11 cellular contexts compared by ENCODE assay signal in the genomic region with DNA sequence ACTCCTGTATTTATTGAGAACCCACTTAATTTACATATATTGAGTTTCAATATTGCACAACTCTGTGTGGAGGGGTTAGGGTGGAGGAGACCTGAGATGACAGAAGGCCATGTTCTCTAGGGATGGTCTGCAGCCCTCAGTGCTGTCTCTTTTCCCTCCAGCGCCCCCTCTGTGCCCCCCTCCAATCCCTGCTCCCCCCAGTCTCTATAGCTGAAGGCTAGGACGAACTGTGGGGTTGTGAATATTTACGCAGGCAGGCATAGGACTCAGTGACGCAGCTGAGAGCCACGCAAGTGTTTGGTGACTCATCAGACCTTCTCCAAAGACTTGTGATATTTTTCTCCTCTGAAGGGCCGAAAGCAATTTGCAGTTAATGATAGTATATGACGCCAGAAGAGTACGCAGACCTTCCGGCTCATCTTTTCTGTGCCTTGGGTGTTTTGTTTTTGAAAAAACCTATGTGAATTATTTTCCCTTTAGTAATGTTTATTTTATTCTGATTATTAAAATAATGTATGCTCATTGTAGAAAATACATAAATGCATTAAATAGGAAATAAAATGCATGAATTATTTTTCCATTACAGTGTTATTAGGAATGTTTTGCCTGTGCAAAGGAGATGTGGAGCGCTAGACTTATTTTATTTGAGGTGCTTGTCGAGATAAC. TPM values are rescaled to one million over a fixed set of nuclear protein-coding genes. Genes with fewer than 3 reads are reported as not detected.
DNase-seq lines count a peak whose midpoint lies in the region; ATAC-seq and TF ChIP-seq lines count a peak whose summit lies in the region.
"Had no signal": no experiment of that assay in that cellular context is flagged by ENCODE, and none has a peak within 500 bp of the region (broad histone marks: within the 10 kb centered on the region; RNA-seq: fewer than 3 reads in every experiment).

No MANE protein-coding gene starts in this region.

- DNase-seq in NCI-H748 (lab: John Stamatoyannopoulos, UW; ENCODE audit: unreplicated experiment) (peak; percentile 23), NCI-H748 treated with DMSO at 0.1 percent for 48 hours (lab: John Stamatoyannopoulos, UW) (no peak), endodermal cell (no peak)
- no peak for DNase-seq in stimulated activated naive CD8-positive, alpha-beta T cell treated with anti-CD3 and anti-CD28 coated beads, Interleukin-15, Interleukin-2, amounts not matched to agents 100 U/mL and 50 U/mL, for 24 hours
- DNase-seq in activated CD4-positive, CD25-positive, alpha-beta regulatory T cell treated with anti-CD3 and anti-CD28 coated beads, Interleukin-2, amount 50 U/mL, for 72 hours: no peak
- no peak for DNase-seq in activated naive CD8-positive, alpha-beta T cell treated with anti-CD3 and anti-CD28 coated beads, Interleukin-2, amount 50 U/mL, for 24 hours
- DNase-seq: activated T-cell treated with anti-CD3 and anti-CD28 coated beads, Interleukin-2, amount 50 U/mL, for 4 hours; NCI-H2029 treated with DMSO at 0.1 percent for 48 hours; T-helper 1 cell had no signal

- H3K27ac ChIP-seq in OCI-LY3 (ENCODE audit: low read length) (no peak overlapping the region), endodermal cell (ENCODE audit: low read depth, low read length) (peak overlapping the region; percentile 45)

- peak overlapping the region; percentile 24; the same call in 1 of the 2 replicates for H2AFZ ChIP-seq in OCI-LY3 (ENCODE audit: low read depth, low read length)

- no peaks in the 10 kb centered on the region for H3K9me3 Mint-ChIP-seq in endodermal cell
- no peaks in the 10 kb centered on the region for H3K9me3 Mint-ChIP-seq in activated naive CD8-positive, alpha-beta T cell treated with anti-CD3 and anti-CD28 coated beads, Interleukin-2, amount 50 U/mL, for 24 hours
- H3K9me3 Mint-ChIP-seq: activated T-cell treated with anti-CD3 and anti-CD28 coated beads, Interleukin-2, amount 50 U/mL, for 4 hours had no signal

- H3K4me1 Mint-ChIP-seq in endodermal cell: peaks cover 22% of the 10 kb centered on the region
- H3K4me1 Mint-ChIP-seq in activated naive CD8-positive, alpha-beta T cell treated with anti-CD3 and anti-CD28 coated beads, Interleukin-2, amount 50 U/mL, for 24 hours: peaks cover 34% of the 10 kb centered on the region

- H3K9ac ChIP-seq in OCI-LY3 (ENCODE audit: low read length): no peak overlapping the region
- no peak overlapping the region for H3K9ac ChIP-seq in endodermal cell (ENCODE audit: extremely low read depth, low read length, poor library complexity, severe bottlenecking)

- TF ChIP-seq CTCF in OCI-LY3 (IDR thresholded peaks at IDR 0.05; ENCODE audit: low read depth, low read length) (no peak), endodermal cell (conservative IDR thresholded peaks at IDR 0.05) (no peak)

- peak; percentile 16 for ATAC-seq in stimulated activated naive CD8-positive, alpha-beta T cell treated with anti-CD3 and anti-CD28 coated beads, Interleukin-15, Interleukin-2, amounts not matched to agents 100 U/mL and 50 U/mL, for 24 hours
- ATAC-seq in HG03565 (IDR thresholded peaks at IDR 0.05; ENCODE audit: unreplicated experiment): no peak
- ATAC-seq in activated naive CD8-positive, alpha-beta T cell treated with anti-CD3 and anti-CD28 coated beads, Interleukin-2, amount 50 U/mL, for 24 hours: no peak

- no peaks in the 10 kb centered on the region for H3K9me3 ChIP-seq in OCI-LY3 (ENCODE audit: insufficient read depth, low read length)
- H3K9me3 ChIP-seq in endodermal cell (ENCODE audit: control insufficient read depth, low read length): no peaks in the 10 kb centered on the region

- peak overlapping the region; percentile 31 for H3K4me2 ChIP-seq in OCI-LY3 (ENCODE audit: low read length)

- 81 to 96% methylated on average over 5 to 11 of the region's 11 CpGs for WGBS in endodermal cell (ENCODE audit: insufficient coverage in 1 of 2, insufficient read length in 1 of 2), 2 experiments

- H3K36me3 ChIP-seq in OCI-LY3 (replicated peaks; ENCODE audit: low read depth, low read length) (no peaks in the 10 kb centered on the region), endodermal cell (ENCODE audit: control insufficient read depth, insufficient read depth, low read length) (no peaks in the 10 kb centered on the region)

- H3K4me3 ChIP-seq in OCI-LY3 (ENCODE audit: low read length) (no peak overlapping the region), endodermal cell (ENCODE audit: low read length) (no peak overlapping the region)

- no peaks in the 10 kb centered on the region for H3K79me2 ChIP-seq in OCI-LY3 (ENCODE audit: low read length)

- no peaks in the 10 kb centered on the region for H3K36me3 Mint-ChIP-seq in endodermal cell (ENCODE audit: low read depth)
- H3K36me3 Mint-ChIP-seq in activated naive CD8-positive, alpha-beta T cell treated with anti-CD3 and anti-CD28 coated beads, Interleukin-2, amount 50 U/mL, for 24 hours (ENCODE audit: low read depth): peaks cover 2% of the 10 kb centered on the region

- H3K4me1 ChIP-seq in OCI-LY3 (ENCODE audit: low read length) (peaks cover 19% of the 10 kb centered on the region), endodermal cell (ENCODE audit: control insufficient read depth, insufficient read depth, low read length) (peaks cover 3% of the 10 kb centered on the region)

- H3K27ac Mint-ChIP-seq in endodermal cell: no peak overlapping the region
- H3K27ac Mint-ChIP-seq in activated naive CD8-positive, alpha-beta T cell treated with anti-CD3 and anti-CD28 coated beads, Interleukin-2, amount 50 U/mL, for 24 hours: no peak overlapping the region

- H3K4me3 Mint-ChIP-seq in endodermal cell: no peak overlapping the region
- no peak overlapping the region for H3K4me3 Mint-ChIP-seq in activated naive CD8-positive, alpha-beta T cell treated with anti-CD3 and anti-CD28 coated beads, Interleukin-2, amount 50 U/mL, for 24 hours
- H3K4me3 Mint-ChIP-seq: activated T-cell treated with anti-CD3 and anti-CD28 coated beads, Interleukin-2, amount 50 U/mL, for 4 hours had no signal

- H3K27me3 ChIP-seq in OCI-LY3 (ENCODE audit: low read depth, low read length) (no peaks in the 10 kb centered on the region), endodermal cell (ENCODE audit: control insufficient read depth, insufficient read depth, low read length, poor library complexity, severe bottlenecking) (no peaks in the 10 kb centered on the region)

- H4K20me1 ChIP-seq in OCI-LY3 (ENCODE audit: insufficient read depth, low read length): no peaks in the 10 kb centered on the region

- H3K27me3 Mint-ChIP-seq in endodermal cell (ENCODE audit: insufficient read depth): peaks cover 22% of the 10 kb centered on the region
- no peaks in the 10 kb centered on the region for H3K27me3 Mint-ChIP-seq in activated naive CD8-positive, alpha-beta T cell treated with anti-CD3 and anti-CD28 coated beads, Interleukin-2, amount 50 U/mL, for 24 hours

RNA-seq across cellular contexts. Expression of a gene that starts 32.2 kb away (rescaled TPM):
- total RNA-seq in endodermal cell: 1 to 10 TPM; 5.8 to 8.0 TPM
- 6.9 TPM for polyA plus RNA-seq in endodermal cell (2013, experiment 1 of 2)
- 7.5 TPM for polyA plus RNA-seq in endodermal cell (2013, experiment 2 of 2)
